Comparison of ENCODE assay signal across 1 cellular context in the genomic region with DNA sequence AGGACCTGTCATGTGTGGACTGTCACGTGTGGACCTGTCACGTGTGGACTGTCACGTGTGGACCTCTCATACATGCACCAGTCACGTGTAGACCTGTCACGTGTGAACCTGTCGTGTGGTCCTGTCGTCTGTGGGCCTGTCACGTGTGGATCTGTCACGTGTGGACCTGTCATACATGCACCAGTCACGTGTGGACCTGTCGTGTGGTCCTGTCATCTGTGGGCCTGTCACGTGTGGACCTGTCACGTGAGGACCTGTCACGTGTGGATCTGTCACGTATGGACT.
TF ChIP-seq lines count a peak whose summit lies in the region.

No MANE protein-coding gene starts in this region.

TF ChIP-seq in K562, 482 proteins besides CTCF, POLR2A, EP300 and RAD21 (continued from another document):
- TF ChIP-seq, protein P1, sequence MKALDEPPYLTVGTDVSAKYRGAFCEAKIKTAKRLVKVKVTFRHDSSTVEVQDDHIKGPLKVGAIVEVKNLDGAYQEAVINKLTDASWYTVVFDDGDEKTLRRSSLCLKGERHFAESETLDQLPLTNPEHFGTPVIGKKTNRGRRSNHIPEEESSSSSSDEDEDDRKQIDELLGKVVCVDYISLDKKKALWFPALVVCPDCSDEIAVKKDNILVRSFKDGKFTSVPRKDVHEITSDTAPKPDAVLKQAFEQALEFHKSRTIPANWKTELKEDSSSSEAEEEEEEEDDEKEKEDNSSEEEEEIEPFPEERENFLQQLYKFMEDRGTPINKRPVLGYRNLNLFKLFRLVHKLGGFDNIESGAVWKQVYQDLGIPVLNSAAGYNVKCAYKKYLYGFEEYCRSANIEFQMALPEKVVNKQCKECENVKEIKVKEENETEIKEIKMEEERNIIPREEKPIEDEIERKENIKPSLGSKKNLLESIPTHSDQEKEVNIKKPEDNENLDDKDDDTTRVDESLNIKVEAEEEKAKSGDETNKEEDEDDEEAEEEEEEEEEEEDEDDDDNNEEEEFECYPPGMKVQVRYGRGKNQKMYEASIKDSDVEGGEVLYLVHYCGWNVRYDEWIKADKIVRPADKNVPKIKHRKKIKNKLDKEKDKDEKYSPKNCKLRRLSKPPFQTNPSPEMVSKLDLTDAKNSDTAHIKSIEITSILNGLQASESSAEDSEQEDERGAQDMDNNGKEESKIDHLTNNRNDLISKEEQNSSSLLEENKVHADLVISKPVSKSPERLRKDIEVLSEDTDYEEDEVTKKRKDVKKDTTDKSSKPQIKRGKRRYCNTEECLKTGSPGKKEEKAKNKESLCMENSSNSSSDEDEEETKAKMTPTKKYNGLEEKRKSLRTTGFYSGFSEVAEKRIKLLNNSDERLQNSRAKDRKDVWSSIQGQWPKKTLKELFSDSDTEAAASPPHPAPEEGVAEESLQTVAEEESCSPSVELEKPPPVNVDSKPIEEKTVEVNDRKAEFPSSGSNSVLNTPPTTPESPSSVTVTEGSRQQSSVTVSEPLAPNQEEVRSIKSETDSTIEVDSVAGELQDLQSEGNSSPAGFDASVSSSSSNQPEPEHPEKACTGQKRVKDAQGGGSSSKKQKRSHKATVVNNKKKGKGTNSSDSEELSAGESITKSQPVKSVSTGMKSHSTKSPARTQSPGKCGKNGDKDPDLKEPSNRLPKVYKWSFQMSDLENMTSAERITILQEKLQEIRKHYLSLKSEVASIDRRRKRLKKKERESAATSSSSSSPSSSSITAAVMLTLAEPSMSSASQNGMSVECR (CRISPR knock-in tag; IDR thresholded peaks at IDR 0.05): peak; percentile 6; the same call in 1 of the 2 replicates
- TF ChIP-seq CBX5 (IDR thresholded peaks at IDR 0.05; ENCODE audit: borderline replicate concordance, low read depth): 0 out of 2 replicates have a peak, but pooled peaks have one; percentile 48
TF ChIP-seq in K562: peak in this region for 6; not testable (repeated sequence) for 476.
